8 cellular contexts compared by ENCODE assay signal in the genomic region with DNA sequence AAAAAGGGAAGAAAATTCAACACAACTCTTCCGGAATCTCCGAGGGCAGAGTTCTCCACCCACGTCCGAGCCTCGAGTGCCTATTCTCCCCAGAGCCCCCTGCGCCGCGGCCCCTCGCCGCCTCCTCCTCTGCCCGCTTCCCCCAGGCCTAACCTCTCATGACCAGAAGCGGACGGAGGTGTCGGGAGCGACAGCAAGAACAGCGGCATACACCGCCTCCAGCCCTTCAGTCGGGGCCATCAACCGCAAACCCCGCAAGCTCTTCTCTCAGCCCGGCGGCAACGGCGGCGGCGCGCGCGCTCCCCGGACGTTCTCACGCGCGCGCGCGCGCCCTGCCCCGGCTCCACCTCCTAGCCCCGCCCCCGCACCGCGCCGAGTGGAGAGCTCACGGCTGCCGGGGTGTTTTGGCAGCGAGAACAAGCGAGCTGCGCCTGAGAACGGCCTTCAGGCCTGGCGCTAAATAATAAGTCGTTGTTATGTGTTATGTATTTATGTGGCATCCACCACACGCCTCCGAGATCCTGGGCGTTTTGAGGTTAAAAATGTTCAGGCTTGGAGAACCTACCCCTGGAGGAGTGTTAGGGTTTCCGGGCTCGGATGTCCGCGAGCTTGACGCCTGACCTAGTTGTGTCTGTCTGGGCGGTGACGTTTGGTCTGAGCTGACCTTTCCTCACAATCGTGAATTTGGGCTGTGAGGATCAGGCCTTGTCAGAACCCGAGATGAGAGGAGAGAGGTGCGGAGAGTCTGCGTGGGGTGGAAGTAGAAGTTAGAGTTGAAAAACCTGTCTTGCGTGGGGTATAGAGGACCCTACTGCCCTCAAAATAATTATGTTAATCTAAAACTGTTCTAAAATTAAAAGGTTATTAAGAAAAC. TPM values are rescaled to one million over a fixed set of nuclear protein-coding genes. Genes with fewer than 3 reads are reported as not detected.
A peak's percentile ranks its signal among the peaks of the same experiment; 100 is the strongest.
DNase-seq lines count a peak whose midpoint lies in the region; ATAC-seq and TF ChIP-seq lines count a peak whose summit lies in the region.

A gene with protein sequence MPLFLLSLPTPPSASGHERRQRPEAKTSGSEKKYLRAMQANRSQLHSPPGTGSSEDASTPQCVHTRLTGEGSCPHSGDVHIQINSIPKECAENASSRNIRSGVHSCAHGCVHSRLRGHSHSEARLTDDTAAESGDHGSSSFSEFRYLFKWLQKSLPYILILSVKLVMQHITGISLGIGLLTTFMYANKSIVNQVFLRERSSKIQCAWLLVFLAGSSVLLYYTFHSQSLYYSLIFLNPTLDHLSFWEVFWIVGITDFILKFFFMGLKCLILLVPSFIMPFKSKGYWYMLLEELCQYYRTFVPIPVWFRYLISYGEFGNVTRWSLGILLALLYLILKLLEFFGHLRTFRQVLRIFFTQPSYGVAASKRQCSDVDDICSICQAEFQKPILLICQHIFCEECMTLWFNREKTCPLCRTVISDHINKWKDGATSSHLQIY (minus strand): TSS at position 286 of the 874 bp plus-strand sequence. CDS start 77 bp downstream, at position 209.

- DNase-seq in GDM1 (lab: John Stamatoyannopoulos, UW) (peak; percentile 71), HFF-Myc (ENCODE audit: extremely low read depth, low read depth) (peak; percentile 15), NCI-H1105 (lab: John Stamatoyannopoulos, UW) (peak; percentile 81), SW480 (ENCODE audit: low spot score) (peak; percentile 82), Right ventricle myocardium inferior (ENCODE audit: missing footprints) (peak; percentile 97), ovary (peak; percentile 88 to 95 (median 93)), thoracic aorta (ENCODE audit: low spot score) (peak; percentile 67)
- DNase-seq in activated naive CD8-positive, alpha-beta T cell treated with anti-CD3 and anti-CD28 coated beads, Interleukin-2, amount 50 U/mL, for 24 hours: peak; percentile 96

- intact Hi-C loops in Right ventricle myocardium inferior (cut with DNase I) (no loop called here), ovary (cut with DNase I) (no loop called here)

- H3K4me3 Mint-ChIP-seq in activated naive CD8-positive, alpha-beta T cell treated with anti-CD3 and anti-CD28 coated beads, Interleukin-2, amount 50 U/mL, for 24 hours: peak within 1 kb of the TSS; percentile 79

- TF ChIP-seq EP300 in ovary (IDR thresholded peaks at IDR 0.05): no peak

- H3K9me3 Mint-ChIP-seq in activated naive CD8-positive, alpha-beta T cell treated with anti-CD3 and anti-CD28 coated beads, Interleukin-2, amount 50 U/mL, for 24 hours: no peaks in the 10 kb centered on the region

- H3K4me1 Mint-ChIP-seq in activated naive CD8-positive, alpha-beta T cell treated with anti-CD3 and anti-CD28 coated beads, Interleukin-2, amount 50 U/mL, for 24 hours: peaks cover 21% of the 10 kb centered on the region

- H3K9me3 ChIP-seq in ovary: no peaks in the 10 kb centered on the region
- no peaks in the 10 kb centered on the region for H3K9me3 ChIP-seq in thoracic aorta

- H3K4me3 ChIP-seq in HFF-Myc (replicated peaks; ENCODE audit: low read depth, low read length) (peak within 1 kb of the TSS; percentile 87), ovary (peak within 1 kb of the TSS; percentile 79), thoracic aorta (peak within 1 kb of the TSS; percentile 97)

- whole genome bisulfite sequencing in ovary, 3 donors: 3% methylated on average over 62 to 67 of the region's 67 CpGs

- no peaks in the 10 kb centered on the region for H3K27me3 Mint-ChIP-seq in activated naive CD8-positive, alpha-beta T cell treated with anti-CD3 and anti-CD28 coated beads, Interleukin-2, amount 50 U/mL, for 24 hours

- no peaks in the 10 kb centered on the region for H3K36me3 ChIP-seq in ovary
- peaks cover 1% of the 10 kb centered on the region for H3K36me3 ChIP-seq in thoracic aorta

- H3K27me3 ChIP-seq in ovary (no peaks in the 10 kb centered on the region), thoracic aorta (replicated peaks; ENCODE audit: insufficient read depth) (no peaks in the 10 kb centered on the region)

- H3K36me3 Mint-ChIP-seq in activated naive CD8-positive, alpha-beta T cell treated with anti-CD3 and anti-CD28 coated beads, Interleukin-2, amount 50 U/mL, for 24 hours (ENCODE audit: low read depth): peaks cover 5% of the 10 kb centered on the region

- H3K4me1 ChIP-seq in ovary (ENCODE audit: insufficient read depth) (peaks cover 5% of the 10 kb centered on the region), thoracic aorta (ENCODE audit: control insufficient read depth in 1 of 2, low read depth in 2 of 2) (peaks cover 6 to 20% of the 10 kb centered on the region in 2 donors)

- peak; percentile 84 for ATAC-seq in activated naive CD8-positive, alpha-beta T cell treated with anti-CD3 and anti-CD28 coated beads, Interleukin-2, amount 50 U/mL, for 24 hours
- ATAC-seq in Right ventricle myocardium inferior: peak; percentile 98
- ATAC-seq in thoracic aorta (ENCODE audit: insufficient number of reproducible peaks, low FRiP score, low read depth): peak; percentile 87

- H3K27ac ChIP-seq in ovary (peak within 1 kb of the TSS; percentile 89 to 91), thoracic aorta (peak within 1 kb of the TSS; percentile 90 to 96)

- TF ChIP-seq POLR2A in ovary (IDR thresholded peaks at IDR 0.05): peak; percentile 56

- peak within 1 kb of the TSS; percentile 90 for H3K27ac Mint-ChIP-seq in activated naive CD8-positive, alpha-beta T cell treated with anti-CD3 and anti-CD28 coated beads, Interleukin-2, amount 50 U/mL, for 24 hours

- TF ChIP-seq CTCF in HFF-Myc (IDR thresholded peaks at IDR 0.05; ENCODE audit: low read depth, low read length, missing control alignments): no peak
- no peak for TF ChIP-seq CTCF in ovary (IDR thresholded peaks at IDR 0.05)
- no peak for TF ChIP-seq CTCF in thoracic aorta (IDR thresholded peaks at IDR 0.05)

RNA-seq across cellular contexts. Expression of the gene that starts here (rescaled TPM):
- total RNA-seq in Right ventricle myocardium inferior (17.4 TPM), ovary (10 to 100 TPM in 6 of 7 donors, 1 to 10 TPM in 1; 6.9 to 20.3 (median 13.9) TPM), thoracic aorta (10 to 100 TPM; 14.9 to 16.6 TPM)
- polyA plus RNA-seq in ovary: 10 to 100 TPM; 11.7 to 14.9 TPM

Comparison
In these comparisons a context has a peak if more than half of its experiments do, and no peak if none do; other contexts are left out.
1. Peak in every context shown above with its lines: DNase-seq, ATAC-seq, H3K4me3 ChIP-seq and H3K27ac ChIP-seq.
2. DNase-seq: peak in every context shown above with its lines; median percentile 97 in Right ventricle myocardium inferior; 96 in activated naive CD8-positive, alpha-beta T cell treated with anti-CD3 and anti-CD28 coated beads, Interleukin-2, amount 50 U/mL, for 24 hours; 93 in ovary; 82 in SW480; 81 in NCI-H1105; 71 in GDM1; 67 in thoracic aorta; 15 in HFF-Myc.